ENCODE assay signal across 9 cellular contexts in genomic region chr1:40038693-40039092, GRCh38. TPM values are rescaled to one million over a fixed set of nuclear protein-coding genes. Genes with fewer than 3 reads are reported as not detected.
DNase-seq lines count a peak whose midpoint lies in the region; ATAC-seq and TF ChIP-seq lines count a peak whose summit lies in the region.
"Had no signal": no experiment of that assay in that cellular context is flagged by ENCODE, and none has a peak within 500 bp of the region (broad histone marks: within the 10 kb centered on the region; RNA-seq: fewer than 3 reads in every experiment).

No MANE protein-coding gene starts in this region.

- peaks cover 31% of the 10 kb centered on the region for H3K79me2 ChIP-seq in ACC112 (ENCODE audit: control insufficient read depth, insufficient read depth, low read length, unreplicated experiment)

- H2AK5ac ChIP-seq in IMR-90 (ENCODE audit: low read depth, low read length) = peak overlapping the region; percentile 13; the same call in 1 of the 2 replicates

- no peak overlapping the region for H3K18ac ChIP-seq in IMR-90 (ENCODE audit: low read depth, low read length)

- H3K9me3 Mint-ChIP-seq in naive thymus-derived CD4-positive, alpha-beta T cell = peaks cover 0 to 2% (median 0%) of the 10 kb centered on the region in 11 donors

- intact Hi-C loops in IMR-90 (cut with micrococcal nuclease) = no loop called here
- intact Hi-C loops in naive thymus-derived CD4-positive, alpha-beta T cell (cut with micrococcal nuclease) = loop anchor here in 1 of 2 donors (1.0 to 10.0 kb wide), 6 partner anchors 21 to 354 kb away; partner anchors contain the start of genes PPIE and PPT1
- intact Hi-C loops in sciatic nerve (cut with DNase I) = no loop called here

- peak overlapping the region; percentile 95 for H3K27ac ChIP-seq in ACC112 (ENCODE audit: low read depth, low read length)
- no peak overlapping the region for H3K27ac ChIP-seq in IMR-90 (ENCODE audit: insufficient read depth, low read length)
- H3K27ac ChIP-seq in naive thymus-derived CD4-positive, alpha-beta T cell (ENCODE audit: low read depth, low read length) = peak overlapping the region; percentile 91

- peaks cover 27% of the 10 kb centered on the region for H4K20me1 ChIP-seq in IMR-90 (ENCODE audit: insufficient read depth, low read length)

- TF ChIP-seq CTCF in IMR-90 (conservative IDR thresholded peaks at IDR 0.05; ENCODE audit: low read depth, low read length) = no peak

- CTCF ChIA-PET in IMR-90 (lab: Yijun Ruan, JAX) = no interaction called here
- CTCF ChIA-PET in naive thymus-derived CD4-positive, alpha-beta T cell (lab: Charles Lee) = interaction anchor here (0.7 to 1.5 kb wide), 6 partner anchors 13 to 302 kb away, joined by 3 to 5 read pairs (median 3); no protein-coding TSS in a partner anchor

- H3K27me3 Mint-ChIP-seq in naive thymus-derived CD4-positive, alpha-beta T cell = no peaks in the 10 kb centered on the region

- H2BK120ac ChIP-seq in IMR-90 (ENCODE audit: low read depth, low read length) = peak overlapping the region; percentile 97

- POLR2A ChIA-PET in IMR-90 (lab: Charles Lee; ENCODE audit: unreplicated experiment) = interaction anchor here (1.0 kb wide), 1 partner anchor 8 kb away, joined by 3 read pairs; no protein-coding TSS in a partner anchor
- POLR2A ChIA-PET in naive thymus-derived CD4-positive, alpha-beta T cell (lab: Charles Lee) = interaction anchor here (0.5 to 17.8 kb wide), 9 partner anchors 8 to 1191 kb away, joined by 3 to 306 read pairs (median 3); no protein-coding TSS in a partner anchor

- H3K4ac ChIP-seq in IMR-90 (ENCODE audit: low read depth, low read length) = no peak overlapping the region; the same call in 1 of the 2 replicates

- H4K8ac ChIP-seq in IMR-90 (ENCODE audit: low read depth in 2 of 2, low read length in 2 of 2) = peak overlapping the region; percentile 98 to 99

- peak overlapping the region; percentile 91 for H2BK15ac ChIP-seq in IMR-90 (ENCODE audit: low read depth, low read length)

- peaks cover 0 to 13% of the 10 kb centered on the region in 2 experiments; a peak in 1 of 4 replicates for H3K79me1 ChIP-seq in IMR-90 (ENCODE audit: low read depth in 1 of 2, low read length in 2 of 2)

- peak overlapping the region; percentile 98; the same call in 1 of the 2 replicates for H4K91ac ChIP-seq in IMR-90 (ENCODE audit: insufficient read depth, low read depth, low read length)

- peak overlapping the region; percentile 95; the same call in 1 of the 2 replicates for H3K23ac ChIP-seq in IMR-90 (ENCODE audit: low read depth, low read length)

- peaks cover 44 to 82% (median 70%) of the 10 kb centered on the region in 7 donors for H3K4me1 Mint-ChIP-seq in naive thymus-derived CD4-positive, alpha-beta T cell

- no peak overlapping the region for H2AK9ac ChIP-seq in IMR-90 (replicated peaks; ENCODE audit: low read depth, low read length, poor library complexity)

- H3K4me3 Mint-ChIP-seq in naive thymus-derived CD4-positive, alpha-beta T cell = peak overlapping the region; percentile 6 to 99 (median 97)

- H3K27me3 ChIP-seq in ACC112 (ENCODE audit: insufficient read depth, low read length) (no peaks in the 10 kb centered on the region), IMR-90 (ENCODE audit: control insufficient read depth, insufficient read depth, low read length) (no peaks in the 10 kb centered on the region), adipocyte (replicated peaks; ENCODE audit: control insufficient read depth, insufficient read depth, low read length) (no peaks in the 10 kb centered on the region)
- no peaks in the 10 kb centered on the region for H3K27me3 ChIP-seq in naive thymus-derived CD4-positive, alpha-beta T cell (ENCODE audit: control insufficient read depth in 2 of 2, insufficient read depth in 2 of 2, low read length in 2 of 2)

- no peak overlapping the region for H3K56ac ChIP-seq in IMR-90 (ENCODE audit: extremely low read depth, insufficient read depth, low read length)

- in situ Hi-C loops in IMR-90 (cut with MboI; ENCODE audit: low sequenced_read_pairs) = loop anchor here (10.0 kb wide), 1 partner anchor 224 kb away; no protein-coding TSS in a partner anchor

- DNase-seq in IMR-90 (no peak), adipocyte (ENCODE audit: low read depth) (no peak), sciatic nerve (ENCODE audit: low spot score) (no peak), LoVo (ENCODE audit: low spot score) (no peak)
- DNase-seq in naive thymus-derived CD4-positive, alpha-beta T cell = no peak
- DNase-seq: NCI-H1048 had no signal

- H3K36me3 ChIP-seq in ACC112 (ENCODE audit: insufficient read depth, low read length) (no peaks in the 10 kb centered on the region), IMR-90 (ENCODE audit: control insufficient read depth, insufficient read depth, low read length) (peaks cover 6% of the 10 kb centered on the region), adipocyte (ENCODE audit: control insufficient read depth, insufficient read depth, low read length, severe bottlenecking) (peaks cover 6% of the 10 kb centered on the region)
- peaks cover 0 to 8% (median 0%) of the 10 kb centered on the region in 3 experiments for H3K36me3 ChIP-seq in naive thymus-derived CD4-positive, alpha-beta T cell (ENCODE audit: control insufficient read depth in 2 of 3, insufficient read depth in 3 of 3, low read length in 3 of 3)

- H3K14ac ChIP-seq in IMR-90 (replicated peaks; ENCODE audit: low read depth, low read length) = peak overlapping the region; percentile 78

- no peak for TF ChIP-seq POLR2A in IMR-90 (IDR thresholded peaks at IDR 0.05; ENCODE audit: low read depth, low read length)

- H3K27ac Mint-ChIP-seq in naive thymus-derived CD4-positive, alpha-beta T cell = peak overlapping the region; percentile 85 to 99 (median 97)

- H3K9me3 ChIP-seq in IMR-90 (ENCODE audit: control insufficient read depth, insufficient read depth, low read length) (no peaks in the 10 kb centered on the region), adipocyte (ENCODE audit: control insufficient read depth, low read length) (no peaks in the 10 kb centered on the region)
- H3K9me3 ChIP-seq in naive thymus-derived CD4-positive, alpha-beta T cell (ENCODE audit: control insufficient read depth in 2 of 3, low read length in 3 of 3) = no peaks in the 10 kb centered on the region

- no peak overlapping the region for H4K5ac ChIP-seq in IMR-90 (ENCODE audit: low read depth, low read length)

- H2BK5ac ChIP-seq in IMR-90 (ENCODE audit: low read depth, low read length, poor library complexity, severe bottlenecking) = peak overlapping the region; percentile 56

- WGBS in IMR-90 (ENCODE audit: extremely low coverage in 2 of 2, insufficient read length in 1 of 2), 2 experiments = no CpG with 5 or more reads among the region's 3 CpGs

- dilution Hi-C loops in IMR-90 (cut with HindIII; ENCODE audit: low sequenced_read_pairs, unreplicated experiment) = no loop called here

- H3K4me1 ChIP-seq in ACC112 (ENCODE audit: control insufficient read depth, insufficient read depth, low read length, unreplicated experiment) (peaks cover 40% of the 10 kb centered on the region), IMR-90 (ENCODE audit: control insufficient read depth, insufficient read depth, low read length) (peaks cover 7% of the 10 kb centered on the region), adipocyte (ENCODE audit: control insufficient read depth, insufficient read depth, low read length) (peaks cover 45% of the 10 kb centered on the region)
- H3K4me1 ChIP-seq in naive thymus-derived CD4-positive, alpha-beta T cell (ENCODE audit: control insufficient read depth in 2 of 2, insufficient read depth in 2 of 2, low read length in 2 of 2) = peaks cover 52 to 60% of the 10 kb centered on the region in 2 donors

- H3K36me3 Mint-ChIP-seq in naive thymus-derived CD4-positive, alpha-beta T cell = peaks cover 11 to 34% (median 18%) of the 10 kb centered on the region in 5 donors

- H3K9ac ChIP-seq in IMR-90 (ENCODE audit: low read depth, low read length) (no peak overlapping the region), adipocyte (ENCODE audit: low read length) (peak overlapping the region; percentile 99)

- no TSS peak for BruUV-seq in IMR-90 (replicated peaks; lab: Mats Ljungman, UMichigan)

- TF ChIP-seq RAD21 in IMR-90 (IDR thresholded peaks at IDR 0.05; ENCODE audit: low read length) = no peak

- no peak overlapping the region for H3K4me2 ChIP-seq in IMR-90 (ENCODE audit: low read depth, low read length)

- peaks cover 7% of the 10 kb centered on the region; the same call in 1 of the 2 replicates for H3K9me1 ChIP-seq in IMR-90 (ENCODE audit: insufficient read depth, low read length)

- no peak for ATAC-seq in IMR-90 (ENCODE audit: low read depth)
- ATAC-seq in naive thymus-derived CD4-positive, alpha-beta T cell = no peak
- no peak for ATAC-seq in esophagus mucosa
- ATAC-seq in HG02973 (IDR thresholded peaks at IDR 0.05; ENCODE audit: unreplicated experiment) = no peak
- ATAC-seq in sciatic nerve = no peak

- no peak overlapping the region for H2BK20ac ChIP-seq in IMR-90 (ENCODE audit: low read depth, low read length)

- no peak overlapping the region for H2AFZ ChIP-seq in ACC112 (ENCODE audit: low read length, unreplicated experiment)
- H2AFZ ChIP-seq in IMR-90 (replicated peaks; ENCODE audit: low read length, poor library complexity) = no peak overlapping the region

- H3K4me3 ChIP-seq in ACC112 (ENCODE audit: low read depth, low read length) (no peak overlapping the region; the same call in 1 of the 2 replicates), IMR-90 (ENCODE audit: insufficient read depth, low read depth, low read length) (no peak overlapping the region), adipocyte (ENCODE audit: low read length) (no peak overlapping the region)
- no peak overlapping the region for H3K4me3 ChIP-seq in naive thymus-derived CD4-positive, alpha-beta T cell (ENCODE audit: low read length)

TF ChIP-seq in IMR-90, 13 proteins besides CTCF, POLR2A, EP300 and RAD21 (continues in another document):
- TF ChIP-seq MXI1 (IDR thresholded peaks at IDR 0.05; ENCODE audit: borderline replicate concordance, low read depth, low read length) (no peak), CEBPB (IDR thresholded peaks at IDR 0.05; ENCODE audit: low read depth, low read length) (no peak), RFX5 (IDR thresholded peaks at IDR 0.05; ENCODE audit: low read depth, low read length) (no peak)

RNA-seq across cellular contexts. Expression of gene CAP1, which starts 1.8 kb away (rescaled TPM):
- 756 and 792 TPM in 2 replicates for total RNA-seq in IMR-90 (2012; rRNA removed)
- polyA plus RNA-seq in IMR-90 (2012; rRNA removed) = 405 and 434 TPM in 2 replicates
- 135 and 138 TPM in 2 replicates for polyA plus RNA-seq in IMR-90 (2012; cell fraction: cytosol; rRNA removed)
- polyA plus RNA-seq in IMR-90 (2012; cell fraction: nucleus; rRNA removed; ENCODE audit: low replicate concordance) = 70.1 and 267 TPM in 2 replicates
- total RNA-seq in naive thymus-derived CD4-positive, alpha-beta T cell = 100 to 1,000 TPM; 176 to 683 (median 282) TPM
- polyA plus RNA-seq in naive thymus-derived CD4-positive, alpha-beta T cell = 100 to 1,000 TPM; 519 to 668 TPM
- 240 TPM for total RNA-seq in esophagus mucosa
- 359 TPM for total RNA-seq in sciatic nerve

RNA-seq across cellular contexts. Expression of gene PPT1, which starts 58.4 kb away (rescaled TPM):
- total RNA-seq in IMR-90 (2012; rRNA removed) (41.4 and 55.4 TPM in 2 replicates), esophagus mucosa (41.0 TPM), sciatic nerve (80.3 TPM)
- 19.9 and 22.7 TPM in 2 replicates for polyA plus RNA-seq in IMR-90 (2012; rRNA removed)
- polyA plus RNA-seq in IMR-90 (2012; cell fraction: cytosol; rRNA removed) = 9.5 and 13.9 TPM in 2 replicates
- 4.2 and 13.5 TPM in 2 replicates for polyA plus RNA-seq in IMR-90 (2012; cell fraction: nucleus; rRNA removed; ENCODE audit: low replicate concordance)
- total RNA-seq in naive thymus-derived CD4-positive, alpha-beta T cell = 100 to 1,000 TPM in 2 of 5 experiments, 10 to 100 TPM in 3; 51.8 to 114 (median 62.6) TPM
- 100 to 1,000 TPM; 240 to 264 TPM for polyA plus RNA-seq in naive thymus-derived CD4-positive, alpha-beta T cell
